31 cellular contexts compared by ENCODE assay signal in genomic region chr20:13228771-13229170, GRCh38. TPM values are rescaled to one million over a fixed set of nuclear protein-coding genes. Genes with fewer than 3 reads are reported as not detected.
DNase-seq lines count a peak whose midpoint lies in the region; ATAC-seq, FAIRE-seq and TF ChIP-seq lines count a peak whose summit lies in the region.
"Had no signal": no experiment of that assay in that cellular context is flagged by ENCODE, and none has a peak within 500 bp of the region (broad histone marks: within the 10 kb centered on the region; RNA-seq: fewer than 3 reads in every experiment).

No MANE protein-coding gene starts in this region.

- H3K9me3 ChIP-seq in A549: peaks cover 23% of the 10 kb centered on the region; the same call in 2 of the 3 replicates
- no peaks in the 10 kb centered on the region for H3K9me3 ChIP-seq in effector memory CD4-positive, alpha-beta T cell (ENCODE audit: control insufficient read depth, low read length)
- H3K9me3 ChIP-seq: adrenal gland, neutrophil had no signal

- peaks cover 7% of the 10 kb centered on the region; the same call in 2 of the 3 replicates for H3K4me1 ChIP-seq in A549
- H3K4me1 ChIP-seq in effector memory CD4-positive, alpha-beta T cell (ENCODE audit: control insufficient read depth, insufficient read depth, low read length, poor library complexity, severe bottlenecking): peaks cover 15% of the 10 kb centered on the region
- H3K4me1 ChIP-seq: adrenal gland, right atrium auricular region had no signal

- H3K27ac ChIP-seq in A549: no peak overlapping the region
- peak overlapping the region; percentile 40 for H3K27ac ChIP-seq in effector memory CD4-positive, alpha-beta T cell (ENCODE audit: insufficient read depth, low read length, poor library complexity, severe bottlenecking)
- H3K27ac ChIP-seq: adrenal gland, GM23248, neutrophil, right atrium auricular region had no signal

- H3K4me3 Mint-ChIP-seq in activated CD4-positive, alpha-beta T cell treated with anti-CD3 and anti-CD28 coated beads for 36 hours: peak overlapping the region; percentile 6
- H3K4me3 Mint-ChIP-seq in activated CD8-positive, alpha-beta T cell treated with anti-CD3 and anti-CD28 coated beads for 36 hours: peak overlapping the region; percentile 11
- H3K4me3 Mint-ChIP-seq: dendritic cell treated with granulocyte-macrophage colony-stimulating factor and Interleukin-4, amounts not matched to agents 40 ng/mL and 50 ng/mL, for 4 days; endodermal cell had no signal

- TF ChIP-seq CTCF in A549 (IDR thresholded peaks at IDR 0.05): no peak
- no peak for TF ChIP-seq CTCF in activated CD8-positive, alpha-beta T cell treated with anti-CD3 and anti-CD28 coated beads for 36 hours (IDR thresholded peaks at IDR 0.05)

- peak; percentile 63 for FAIRE-seq in A549 (lab: Jason Lieb, UNC)
- FAIRE-seq: GM18507, HepG2, RCC 7860, small intestine, urothelium cell line had no signal

- intact Hi-C loops in activated CD4-positive, alpha-beta T cell treated with anti-CD3 and anti-CD28 coated beads for 36 hours (cut with DNase I, micrococcal nuclease): loop anchor here (1.0 to 10.0 kb wide), 2 partner anchors 7 to 1334 kb away; partner anchors contain the start of gene ISM1 (in 2 of the 2)
- intact Hi-C loops in activated CD8-positive, alpha-beta T cell treated with anti-CD3 and anti-CD28 coated beads for 36 hours (cut with micrococcal nuclease): loop anchor here (5.0 to 10.0 kb wide), 2 partner anchors 34 to 76 kb away; no protein-coding TSS in a partner anchor

- no peak for TF ChIP-seq POLR2A in A549 (IDR thresholded peaks at IDR 0.05; ENCODE audit: low read length)

- 43% methylated on average over 2 of the region's 2 CpGs for WGBS in A549 (ENCODE audit: missing lambda C conversion rate)

- no peaks in the 10 kb centered on the region for H3K36me3 ChIP-seq in effector memory CD4-positive, alpha-beta T cell (ENCODE audit: control insufficient read depth, insufficient read depth, low read length)
- H3K36me3 ChIP-seq: adrenal gland, neutrophil, right atrium auricular region had no signal

- H3K36me3 Mint-ChIP-seq in activated CD4-positive, alpha-beta T cell treated with anti-CD3 and anti-CD28 coated beads for 36 hours (ENCODE audit: low read depth): peaks cover 2% of the 10 kb centered on the region
- peaks cover 8% of the 10 kb centered on the region for H3K36me3 Mint-ChIP-seq in activated CD8-positive, alpha-beta T cell treated with anti-CD3 and anti-CD28 coated beads for 36 hours (ENCODE audit: low read depth)

- H3K27ac Mint-ChIP-seq in activated CD4-positive, alpha-beta T cell treated with anti-CD3 and anti-CD28 coated beads for 36 hours: peak overlapping the region; percentile 73
- H3K27ac Mint-ChIP-seq in activated CD8-positive, alpha-beta T cell treated with anti-CD3 and anti-CD28 coated beads for 36 hours: peak overlapping the region; percentile 89
- H3K27ac Mint-ChIP-seq: dendritic cell treated with granulocyte-macrophage colony-stimulating factor and Interleukin-4, amounts not matched to agents 40 ng/mL and 50 ng/mL, for 4 days; endodermal cell had no signal

- peaks cover 11% of the 10 kb centered on the region for H3K9me3 Mint-ChIP-seq in activated CD4-positive, alpha-beta T cell treated with anti-CD3 and anti-CD28 coated beads for 36 hours (ENCODE audit: low read depth)
- peaks cover 13% of the 10 kb centered on the region for H3K9me3 Mint-ChIP-seq in activated CD8-positive, alpha-beta T cell treated with anti-CD3 and anti-CD28 coated beads for 36 hours
- H3K9me3 Mint-ChIP-seq: dendritic cell treated with granulocyte-macrophage colony-stimulating factor and Interleukin-4, amounts not matched to agents 40 ng/mL and 50 ng/mL, for 4 days had no signal

- no peak for TF ChIP-seq EP300 in A549 (IDR thresholded peaks at IDR 0.05)

- H3K27me3 ChIP-seq in effector memory CD4-positive, alpha-beta T cell (replicated peaks; ENCODE audit: control insufficient read depth, insufficient read depth, low read length, poor library complexity, severe bottlenecking): no peaks in the 10 kb centered on the region
- H3K27me3 ChIP-seq: adrenal gland, right atrium auricular region had no signal

- no peak for ATAC-seq in activated CD4-positive, alpha-beta T cell treated with anti-CD3 and anti-CD28 coated beads for 36 hours
- ATAC-seq in A549 (no peak), GM19463 (IDR thresholded peaks at IDR 0.05; ENCODE audit: unreplicated experiment) (no peak)
- ATAC-seq in activated CD8-positive, alpha-beta T cell treated with anti-CD3 and anti-CD28 coated beads for 36 hours: no peak
- ATAC-seq: HepG2, left lobe of liver had no signal

- CTCF ChIA-PET in activated CD4-positive, alpha-beta T cell treated with anti-CD3 and anti-CD28 coated beads for 36 hours (lab: Charles Lee): interaction anchor here (0.7 to 2.6 kb wide), 2 partner anchors 20 to 23 kb away, joined by 3 to 11 read pairs; no protein-coding TSS in a partner anchor
- CTCF ChIA-PET in A549 (lab: Yijun Ruan, JAX): interaction anchor here (1.6 kb wide), 1 partner anchor 36 kb away, joined by 3 read pairs; no protein-coding TSS in a partner anchor
- CTCF ChIA-PET in activated CD8-positive, alpha-beta T cell treated with anti-CD3 and anti-CD28 coated beads for 36 hours (lab: Charles Lee): interaction anchor here (0.8 kb wide), 1 partner anchor 20 kb away, joined by 3 read pairs; no protein-coding TSS in a partner anchor

- peaks cover 41% of the 10 kb centered on the region for H3K4me1 Mint-ChIP-seq in activated CD4-positive, alpha-beta T cell treated with anti-CD3 and anti-CD28 coated beads for 36 hours
- peaks cover 41% of the 10 kb centered on the region for H3K4me1 Mint-ChIP-seq in activated CD8-positive, alpha-beta T cell treated with anti-CD3 and anti-CD28 coated beads for 36 hours (ENCODE audit: low read depth)
- H3K4me1 Mint-ChIP-seq: endodermal cell had no signal

- DNase-seq in activated CD4-positive, alpha-beta T cell treated with anti-CD3 and anti-CD28 coated beads for 36 hours: no peak
- no peak for DNase-seq in activated CD4-positive, alpha-beta T cell treated with anti-CD3 and anti-CD28 coated beads for 1 hour
- DNase-seq in A549 (ENCODE audit: low read depth in 1 of 2, low spot score in 1 of 2): no peak
- DNase-seq in activated CD8-positive, alpha-beta T cell treated with anti-CD3 and anti-CD28 coated beads for 36 hours: no peak
- no peak for DNase-seq in effector memory CD4-positive, alpha-beta T cell
- no peak for DNase-seq in C1 segment of cervical spinal cord (lab: John Stamatoyannopoulos, UW)
- DNase-seq in NK-92 (lab: John Stamatoyannopoulos, UW; ENCODE audit: unreplicated experiment): no peak
- DNase-seq: activated CD4-positive, alpha-beta T cell treated with anti-CD3 and anti-CD28 coated beads, Interleukin-2, amount 50 U/mL, for 48 hours; adrenal gland; DMS 273 treated with DMSO at 0.1 percent for 48 hours; EL; endodermal cell; GM23248; Karpas-422; mesenchymal stem cell; NCI-H1417; NCI-H2029 treated with DMSO at 0.1 percent for 48 hours; NCI-H69; SHP77 treated with DMSO at 0.1 percent for 48 hours; small intestine; stimulated activated naive CD4-positive, alpha-beta T cell treated with Interleukin-2 at 50 U/mL for 16 hours had no signal

- TF ChIP-seq RAD21 in A549 (conservative IDR thresholded peaks at IDR 0.05 in 1 of 2, IDR thresholded peaks at IDR 0.05 in 1 of 2): no peak

- POLR2A ChIA-PET in activated CD4-positive, alpha-beta T cell treated with anti-CD3 and anti-CD28 coated beads for 36 hours (lab: Charles Lee): interaction anchor here (0.9 kb wide), 1 partner anchor 19 kb away, joined by 6 read pairs; no protein-coding TSS in a partner anchor
- POLR2A ChIA-PET in A549 (lab: Yijun Ruan, JAX): no interaction called here
- POLR2A ChIA-PET in activated CD8-positive, alpha-beta T cell treated with anti-CD3 and anti-CD28 coated beads for 36 hours (lab: Charles Lee): interaction anchor here (1.1 kb wide), 1 partner anchor 14 kb away, joined by 3 read pairs; no protein-coding TSS in a partner anchor

- H3K4me3 ChIP-seq in A549: no peak overlapping the region
- H3K4me3 ChIP-seq in effector memory CD4-positive, alpha-beta T cell (ENCODE audit: insufficient read depth, low read depth, low read length, poor library complexity, severe bottlenecking): no peak overlapping the region
- H3K4me3 ChIP-seq: adrenal gland, GM23248, right atrium auricular region had no signal

- no peak overlapping the region for H3K4me2 ChIP-seq in A549

- no peaks in the 10 kb centered on the region for H3K27me3 Mint-ChIP-seq in activated CD4-positive, alpha-beta T cell treated with anti-CD3 and anti-CD28 coated beads for 36 hours
- peaks cover 3% of the 10 kb centered on the region for H3K27me3 Mint-ChIP-seq in activated CD8-positive, alpha-beta T cell treated with anti-CD3 and anti-CD28 coated beads for 36 hours

TF ChIP-seq in A549, 52 proteins besides CTCF, POLR2A, EP300 and RAD21 (continues in another document):
- TF ChIP-seq HES2 (IDR thresholded peaks at IDR 0.05): no peak
- TF ChIP-seq JUNB (IDR thresholded peaks at IDR 0.05): no peak
- TF ChIP-seq ZC3H11A (IDR thresholded peaks at IDR 0.05): no peak
- no peak for TF ChIP-seq CHD2 (IDR thresholded peaks at IDR 0.05; ENCODE audit: low read length, partially characterized antibody)
- TF ChIP-seq MAX (IDR thresholded peaks at IDR 0.05): no peak

RNA-seq across cellular contexts. Expression of gene ISM1, which starts 7.7 kb away (rescaled TPM):
- under 1 TPM; 0.48 to 0.51 TPM for total RNA-seq in activated CD4-positive, alpha-beta T cell treated with anti-CD3 and anti-CD28 coated beads for 36 hours
- polyA plus RNA-seq in A549 (2011; rRNA removed) (0.18 and 0.30 TPM in 2 replicates), A549 (2017; fragmentation: RNase III; extraction: RNeasy Plus Mini Kit Qiagen cat#74134 plus additional on column Dnase treatment) (0.39 to 0.50 TPM (median 0.45 TPM) in 3 replicates)
- 0.19 and 0.25 TPM in 2 replicates for polyA plus RNA-seq in A549 (2012; cell fraction: cytosol; rRNA removed)
- polyA plus RNA-seq in A549 (2012; cell fraction: nucleus; rRNA removed): 0.06 and 0.19 TPM in 2 replicates
- polyA minus RNA-seq in A549 (2011; rRNA and poly(A)+ RNA removed): 0.29 and 0.41 TPM in 2 replicates
- total RNA-seq in activated CD8-positive, alpha-beta T cell treated with anti-CD3 and anti-CD28 coated beads for 36 hours: 1 to 10 TPM in 1 of 2 experiments, under 1 TPM in 1; 0.77 to 1.4 TPM
- total RNA-seq: A172, GM23248 had no signal
